8 cellular contexts compared by ENCODE assay signal in the genomic region with DNA sequence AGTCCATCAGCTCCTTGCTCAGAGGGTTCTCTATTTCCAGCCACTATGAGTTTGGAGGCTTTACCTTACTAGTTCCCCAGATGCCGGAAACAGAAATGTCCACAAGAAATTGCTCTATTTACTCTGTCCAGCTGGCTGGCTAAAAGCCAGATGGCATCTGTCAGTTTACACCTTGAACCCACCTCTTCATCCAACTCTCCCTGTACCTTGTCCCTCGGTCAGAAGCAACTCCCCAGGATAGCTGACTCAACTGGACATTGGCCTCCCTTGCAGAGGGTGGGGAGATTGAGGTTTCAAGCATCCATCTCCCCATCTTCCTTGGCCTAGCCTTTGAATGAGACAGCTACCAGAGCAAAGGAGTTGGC. TPM values are rescaled to one million over a fixed set of nuclear protein-coding genes. Genes with fewer than 3 reads are reported as not detected.
DNase-seq lines count a peak whose midpoint lies in the region; ATAC-seq, FAIRE-seq and TF ChIP-seq lines count a peak whose summit lies in the region.

No MANE protein-coding gene starts in this region.

- peak overlapping the region; percentile 80 to 96 (median 85) for H3K27ac Mint-ChIP-seq in CD4-positive, CD25-positive, alpha-beta regulatory T cell

- no peaks in the 10 kb centered on the region for H3K9me3 ChIP-seq in CD4-positive, CD25-positive, alpha-beta regulatory T cell (ENCODE audit: control insufficient read depth in 2 of 2, low read length in 2 of 2)
- H3K9me3 ChIP-seq in Loucy (ENCODE audit: insufficient read depth, low read depth, low read length): no peaks in the 10 kb centered on the region
- no peaks in the 10 kb centered on the region for H3K9me3 ChIP-seq in neural cell (ENCODE audit: low read length)

- H3K27me3 Mint-ChIP-seq in CD4-positive, CD25-positive, alpha-beta regulatory T cell: no peaks in the 10 kb centered on the region

- no peak for FAIRE-seq in HTR-8/SVneo (lab: Jason Lieb, UNC)

- no peaks in the 10 kb centered on the region for H3K9me3 Mint-ChIP-seq in CD4-positive, CD25-positive, alpha-beta regulatory T cell

- H3K4me1 Mint-ChIP-seq in CD4-positive, CD25-positive, alpha-beta regulatory T cell: peaks cover 13 to 54% (median 38%) of the 10 kb centered on the region in 4 donors

- peaks cover 31% of the 10 kb centered on the region for H3K36me3 ChIP-seq in CD4-positive, CD25-positive, alpha-beta regulatory T cell (ENCODE audit: control insufficient read depth, insufficient read depth, low read length)
- H3K36me3 ChIP-seq in Loucy (ENCODE audit: insufficient read depth, low read length): peaks cover 4% of the 10 kb centered on the region; the same call in 1 of the 2 replicates
- H3K36me3 ChIP-seq in neural cell (ENCODE audit: insufficient read depth, low read length): no peaks in the 10 kb centered on the region

- no peaks in the 10 kb centered on the region for H3F3A ChIP-seq in Loucy (ENCODE audit: low read depth)
- no peaks in the 10 kb centered on the region for H3F3A ChIP-seq in neural cell (ENCODE audit: insufficient read depth, low read length, poor library complexity, severe bottlenecking)

- TF ChIP-seq EP300 in neural cell (conservative IDR thresholded peaks at IDR 0.05; ENCODE audit: poor library complexity, severe bottlenecking): no peak

- TF ChIP-seq RAD21 in neural cell (conservative IDR thresholded peaks at IDR 0.05): no peak

- H3K27ac ChIP-seq in CD4-positive, CD25-positive, alpha-beta regulatory T cell (ENCODE audit: insufficient read depth, low read length, poor library complexity, severe bottlenecking): peak overlapping the region; percentile 75
- H3K27ac ChIP-seq in neural cell (ENCODE audit: low read length): no peak overlapping the region

- H4K20me1 ChIP-seq in Loucy (ENCODE audit: insufficient read depth, low read length, poor library complexity, severe bottlenecking): no peaks in the 10 kb centered on the region
- H4K20me1 ChIP-seq in neural cell (ENCODE audit: insufficient read depth): no peaks in the 10 kb centered on the region

- peaks cover 33% of the 10 kb centered on the region for H3K4me1 ChIP-seq in CD4-positive, CD25-positive, alpha-beta regulatory T cell (ENCODE audit: control insufficient read depth, insufficient read depth, low read length, poor library complexity, severe bottlenecking)
- peaks cover 31% of the 10 kb centered on the region for H3K4me1 ChIP-seq in Loucy (ENCODE audit: insufficient read depth, low read length, poor library complexity, severe bottlenecking)

- peaks cover 35% of the 10 kb centered on the region for H3K79me2 ChIP-seq in Loucy (ENCODE audit: insufficient read depth, low read length)
- H3K79me2 ChIP-seq in neural cell (replicated peaks; ENCODE audit: insufficient read depth, low read length): no peaks in the 10 kb centered on the region

- no peak overlapping the region for H2AFZ ChIP-seq in Loucy (ENCODE audit: low read length)
- no peak overlapping the region for H2AFZ ChIP-seq in neural cell (ENCODE audit: low read depth, low read length)

- DNase-seq in CD4-positive, CD25-positive, alpha-beta regulatory T cell: no peak
- DNase-seq in choroid plexus epithelial cell (ENCODE audit: low read depth) (no peak), HCEC 1CT (no peak), SIG-M5 treated with dmso at 0.1 percent for 504 hours (lab: John Stamatoyannopoulos, UW; ENCODE audit: unreplicated experiment) (no peak), HTR-8/SVneo (ENCODE audit: insufficient read length, low spot score) (no peak), SKM-1 (lab: John Stamatoyannopoulos, UW; ENCODE audit: unreplicated experiment) (no peak)

- TF ChIP-seq CTCF in Loucy (conservative IDR thresholded peaks at IDR 0.05; ENCODE audit: low read length) (no peak), choroid plexus epithelial cell (conservative IDR thresholded peaks at IDR 0.05; ENCODE audit: low read depth, low read length) (no peak), neural cell (IDR thresholded peaks at IDR 0.05; ENCODE audit: poor library complexity, severe bottlenecking) (no peak)

- H3K9ac ChIP-seq in Loucy (ENCODE audit: low read depth, low read length, poor library complexity, severe bottlenecking) (peak overlapping the region; percentile 40), neural cell (ENCODE audit: low read length) (peak overlapping the region; percentile 75)

- no peak for ATAC-seq in CD4-positive, CD25-positive, alpha-beta regulatory T cell (ENCODE audit: low read depth in 2 of 2)

- H3K4me3 Mint-ChIP-seq in CD4-positive, CD25-positive, alpha-beta regulatory T cell: peak overlapping the region; percentile 93 to 98 (median 94)

- no peaks in the 10 kb centered on the region for H3K27me3 ChIP-seq in CD4-positive, CD25-positive, alpha-beta regulatory T cell (ENCODE audit: control insufficient read depth, insufficient read depth, low read length)
- H3K27me3 ChIP-seq in Loucy (ENCODE audit: insufficient read depth, low read length, poor library complexity, severe bottlenecking) (no peaks in the 10 kb centered on the region), neural cell (ENCODE audit: insufficient read depth, low read depth, low read length) (no peaks in the 10 kb centered on the region)

- H3K9me2 ChIP-seq in Loucy (replicated peaks; ENCODE audit: low read depth, low read length): no peaks in the 10 kb centered on the region
- H3K9me2 ChIP-seq in neural cell (ENCODE audit: insufficient read depth, low read length): no peaks in the 10 kb centered on the region

- H3K4me2 ChIP-seq in Loucy (ENCODE audit: low read depth, low read length, poor library complexity, severe bottlenecking) (peak overlapping the region; percentile 100), neural cell (ENCODE audit: low read length) (peak overlapping the region; percentile 92)

- peak overlapping the region; percentile 86 for H3K4me3 ChIP-seq in CD4-positive, CD25-positive, alpha-beta regulatory T cell (ENCODE audit: low read depth, low read length)
- H3K4me3 ChIP-seq in Loucy (ENCODE audit: low read length, poor library complexity, severe bottlenecking) (peak overlapping the region; percentile 80), choroid plexus epithelial cell (ENCODE audit: low read depth, low read length) (peak overlapping the region; percentile 86), neural cell (ENCODE audit: low read length) (peak overlapping the region; percentile 89)

- H3K36me3 Mint-ChIP-seq in CD4-positive, CD25-positive, alpha-beta regulatory T cell: peaks cover 20% of the 10 kb centered on the region

TF ChIP-seq in neural cell, 6 proteins besides CTCF, POLR2A, EP300 and RAD21:
- TF ChIP-seq MXI1 (conservative IDR thresholded peaks at IDR 0.05; ENCODE audit: poor library complexity, severe bottlenecking): no peak
- TF ChIP-seq EZH2 (IDR thresholded peaks at IDR 0.05; ENCODE audit: borderline replicate concordance, insufficient read depth, low read length, poor library complexity, severe bottlenecking): no peak
- TF ChIP-seq SMC3 (conservative IDR thresholded peaks at IDR 0.05; ENCODE audit: poor library complexity): no peak
- no peak for TF ChIP-seq TAF1 (IDR thresholded peaks at IDR 0.05; ENCODE audit: low read depth)
- no peak for TF ChIP-seq REST (IDR thresholded peaks at IDR 0.05; ENCODE audit: borderline replicate concordance)
- TF ChIP-seq POLR2AphosphoS5 (IDR thresholded peaks at IDR 0.05): no peak

RNA-seq across cellular contexts. Expression of gene C2CD2L, which starts 1.7 kb away (rescaled TPM):
- total RNA-seq in CD4-positive, CD25-positive, alpha-beta regulatory T cell: 21.1 TPM
- polyA plus RNA-seq in CD4-positive, CD25-positive, alpha-beta regulatory T cell: 1 to 10 TPM; 2.1 to 4.6 (median 4.5) TPM
- 13.6 and 21.6 TPM in 2 replicates for polyA plus RNA-seq in neural cell
- polyA minus RNA-seq in neural cell: 11.5 and 13.1 TPM in 2 replicates

RNA-seq across cellular contexts. Expression of gene DPAGT1, which starts 7.2 kb away (rescaled TPM):
- total RNA-seq in CD4-positive, CD25-positive, alpha-beta regulatory T cell: 22.5 TPM
- polyA plus RNA-seq in CD4-positive, CD25-positive, alpha-beta regulatory T cell: 10 to 100 TPM; 28.6 to 35.2 (median 32.6) TPM
- 9.8 and 27.0 TPM in 2 replicates for polyA plus RNA-seq in neural cell
- 10.5 and 14.6 TPM in 2 replicates for polyA minus RNA-seq in neural cell

RNA-seq across cellular contexts. Expression of gene HINFP, which starts 12.5 kb away (rescaled TPM):
- total RNA-seq in CD4-positive, CD25-positive, alpha-beta regulatory T cell: 24.4 TPM
- 10 to 100 TPM in 3 of 4 donors, 1 to 10 TPM in 1; 10.0 to 18.1 (median 13.3) TPM for polyA plus RNA-seq in CD4-positive, CD25-positive, alpha-beta regulatory T cell
- 50.0 and 58.8 TPM in 2 replicates for polyA plus RNA-seq in neural cell
- 41.7 and 42.1 TPM in 2 replicates for polyA minus RNA-seq in neural cell

RNA-seq across cellular contexts. Expression of gene HMBS, which starts 24.2 kb away (rescaled TPM):
- 5.9 TPM for total RNA-seq in CD4-positive, CD25-positive, alpha-beta regulatory T cell
- polyA plus RNA-seq in CD4-positive, CD25-positive, alpha-beta regulatory T cell: 10 to 100 TPM; 11.2 to 15.5 (median 13.6) TPM
- 12.7 and 15.9 TPM in 2 replicates for polyA plus RNA-seq in neural cell
- 4.6 and 9.5 TPM in 2 replicates for polyA minus RNA-seq in neural cell

RNA-seq across cellular contexts. Expression of gene ABCG4, which starts 40.0 kb away (rescaled TPM):
- total RNA-seq in CD4-positive, CD25-positive, alpha-beta regulatory T cell: not detected
- not detected for polyA plus RNA-seq in CD4-positive, CD25-positive, alpha-beta regulatory T cell
- 1.5 and 3.0 TPM in 2 replicates for polyA plus RNA-seq in neural cell
- 1.5 and 1.9 TPM in 2 replicates for polyA minus RNA-seq in neural cell
